Comparison of ENCODE assay signal across 16 cellular contexts in genomic region chr5:14313986-14314690, GRCh38.
"Had no signal": no experiment of that assay in that cellular context is flagged by ENCODE, and none has a peak within 500 bp of the region (broad histone marks: within the 10 kb centered on the region; RNA-seq: fewer than 3 reads in every experiment).

No MANE protein-coding gene starts in this region.

- H3K4me3 Mint-ChIP-seq: activated CD4-positive, alpha-beta memory T cell treated with anti-CD3 and anti-CD28 coated beads, Interleukin-2, amount 10 ng/mL, durations not matched to agents 7 days and 5 days; activated CD8-positive, alpha-beta memory T cell treated with anti-CD3 and anti-CD28 coated beads, Interleukin-2, amount 10 ng/mL, durations not matched to agents 7 days and 5 days; activated naive CD8-positive, alpha-beta T cell treated with anti-CD3 and anti-CD28 coated beads, Interleukin-2, amount 10 ng/mL, durations not matched to agents 7 days and 5 days; brain; central memory CD8-positive, alpha-beta T cell; natural killer cell; stimulated activated memory B cell treated with anti-CD40 and anti-IgM and Interleukin-4, amounts not matched to agents 10 μg/mL and 1 μg/mL and 100 μg/mL, for 72 hours; type B pancreatic cell had no signal

- H3K27ac Mint-ChIP-seq: activated CD4-positive, alpha-beta memory T cell treated with anti-CD3 and anti-CD28 coated beads, Interleukin-2, amount 10 ng/mL, durations not matched to agents 7 days and 5 days; activated CD8-positive, alpha-beta memory T cell treated with anti-CD3 and anti-CD28 coated beads, Interleukin-2, amount 10 ng/mL, durations not matched to agents 7 days and 5 days; activated naive CD8-positive, alpha-beta T cell treated with anti-CD3 and anti-CD28 coated beads, Interleukin-2, amount 10 ng/mL, durations not matched to agents 7 days and 5 days; stimulated activated memory B cell treated with anti-CD40 and anti-IgM and Interleukin-4, amounts not matched to agents 10 μg/mL and 1 μg/mL and 100 μg/mL, for 72 hours; type B pancreatic cell had no signal

- H3K27me3 ChIP-seq: spleen, testis had no signal

- H3K4me1 ChIP-seq: testis had no signal

- H3K9me3 Mint-ChIP-seq: activated CD4-positive, alpha-beta memory T cell treated with anti-CD3 and anti-CD28 coated beads, Interleukin-2, amount 10 ng/mL, durations not matched to agents 7 days and 5 days; activated naive CD8-positive, alpha-beta T cell treated with anti-CD3 and anti-CD28 coated beads, Interleukin-2, amount 10 ng/mL, durations not matched to agents 7 days and 5 days; brain; central memory CD8-positive, alpha-beta T cell; natural killer cell; stimulated activated memory B cell treated with anti-CD40 and anti-IgM and Interleukin-4, amounts not matched to agents 10 μg/mL and 1 μg/mL and 100 μg/mL, for 72 hours; type B pancreatic cell had no signal

- ATAC-seq: activated CD8-positive, alpha-beta memory T cell treated with anti-CD3 and anti-CD28 coated beads, Interleukin-2, amount 10 ng/mL, durations not matched to agents 7 days and 5 days; natural killer cell; stimulated activated memory B cell treated with anti-CD40 and anti-IgM and Interleukin-4, amounts not matched to agents 10 μg/mL and 1 μg/mL and 100 μg/mL, for 72 hours had no signal

- H3K4me1 Mint-ChIP-seq: activated CD4-positive, alpha-beta memory T cell treated with anti-CD3 and anti-CD28 coated beads, Interleukin-2, amount 10 ng/mL, durations not matched to agents 7 days and 5 days; activated CD8-positive, alpha-beta memory T cell treated with anti-CD3 and anti-CD28 coated beads, Interleukin-2, amount 10 ng/mL, durations not matched to agents 7 days and 5 days; activated naive CD8-positive, alpha-beta T cell treated with anti-CD3 and anti-CD28 coated beads, Interleukin-2, amount 10 ng/mL, durations not matched to agents 7 days and 5 days; central memory CD8-positive, alpha-beta T cell had no signal

- DNase-seq: activated CD4-positive, alpha-beta memory T cell treated with anti-CD3 and anti-CD28 coated beads, Interleukin-2, amount 10 ng/mL, durations not matched to agents 7 days and 5 days; activated CD4-positive, alpha-beta T cell treated with anti-CD3 and anti-CD28 coated beads for 48 hours; activated CD8-positive, alpha-beta memory T cell treated with anti-CD3 and anti-CD28 coated beads, Interleukin-2, amount 10 ng/mL, durations not matched to agents 7 days and 5 days; activated naive CD4-positive, alpha-beta T cell; activated naive CD8-positive, alpha-beta T cell treated with anti-CD3 and anti-CD28 coated beads, Interleukin-2, amount 10 ng/mL, durations not matched to agents 7 days and 5 days; mesendoderm; natural killer cell; retina; spleen; stimulated activated CD4-positive, alpha-beta T cell treated with anti-CD3 and anti-CD28 coated beads, Interleukin-4, amount 100 ng/mL, for 4 hours; testis had no signal

- H3K36me3 Mint-ChIP-seq: activated CD8-positive, alpha-beta memory T cell treated with anti-CD3 and anti-CD28 coated beads, Interleukin-2, amount 10 ng/mL, durations not matched to agents 7 days and 5 days; activated naive CD8-positive, alpha-beta T cell treated with anti-CD3 and anti-CD28 coated beads, Interleukin-2, amount 10 ng/mL, durations not matched to agents 7 days and 5 days; natural killer cell had no signal

- H3K27me3 Mint-ChIP-seq: activated CD4-positive, alpha-beta memory T cell treated with anti-CD3 and anti-CD28 coated beads, Interleukin-2, amount 10 ng/mL, durations not matched to agents 7 days and 5 days; activated naive CD8-positive, alpha-beta T cell treated with anti-CD3 and anti-CD28 coated beads, Interleukin-2, amount 10 ng/mL, durations not matched to agents 7 days and 5 days; brain; stimulated activated memory B cell treated with anti-CD40 and anti-IgM and Interleukin-4, amounts not matched to agents 10 μg/mL and 1 μg/mL and 100 μg/mL, for 72 hours; type B pancreatic cell had no signal

- H3K9me3 ChIP-seq: spleen, testis had no signal

- H3K4me3 ChIP-seq: coronary artery, spleen, testis had no signal

- H3K27ac ChIP-seq: coronary artery, spleen, testis had no signal
